ENCODE assay signal across 8 cellular contexts in genomic region chr9:33158555-33159057, GRCh38. TPM values are rescaled to one million over a fixed set of nuclear protein-coding genes. Genes with fewer than 3 reads are reported as not detected.
DNase-seq lines count a peak whose midpoint lies in the region; ATAC-seq, FAIRE-seq and TF ChIP-seq lines count a peak whose summit lies in the region.

No MANE protein-coding gene starts in this region.

- H3K4me3 Mint-ChIP-seq in activated T-helper 2 cell treated with anti-CD3 and anti-CD28 coated beads, Interferon-gamma antibody, Interleukin-2, Interleukin-4, amounts not matched to agents 10 μg/mL and 5 μg/mL and 100 μg/mL, durations not matched to agents 14 hours and 24 hours and 36 hours (ENCODE audit: low read depth), result peak overlapping the region; percentile 76

- no peaks in the 10 kb centered on the region for H3K9me3 Mint-ChIP-seq in activated T-helper 2 cell treated with anti-CD3 and anti-CD28 coated beads, Interferon-gamma antibody, Interleukin-2, Interleukin-4, amounts not matched to agents 10 μg/mL and 5 μg/mL and 100 μg/mL, durations not matched to agents 14 hours and 24 hours and 36 hours

- H3K36me3 ChIP-seq in mucosa of stomach (ENCODE audit: control insufficient read depth, insufficient read depth, low read length), result no peaks in the 10 kb centered on the region

- POLR2A ChIA-PET in A549 (lab: Yijun Ruan, JAX), result interaction anchor here (1.7 to 2.0 kb wide), 2 partner anchors 8 to 134 kb away, joined by 4 to 7 read pairs; partner anchors contain the start of genes B4GALT1 and DNAJA1

- H3K4me2 ChIP-seq in A549, result peak overlapping the region; percentile 87

- intact Hi-C loops in activated T-helper 2 cell treated with anti-CD3 and anti-CD28 coated beads, Interferon-gamma antibody, Interleukin-2, Interleukin-4, amounts not matched to agents 10 μg/mL and 5 μg/mL and 100 μg/mL, durations not matched to agents 14 hours and 24 hours and 36 hours (cut with micrococcal nuclease), result loop anchor here (1.0 kb wide), 2 partner anchors 9 to 132 kb away; partner anchors contain the start of genes B4GALT1 and NFX1

- TF ChIP-seq EP300 in A549 (IDR thresholded peaks at IDR 0.05), result no peak

- H3K9me3 ChIP-seq in A549 (no peaks in the 10 kb centered on the region), mucosa of stomach (ENCODE audit: control insufficient read depth, low read length) (no peaks in the 10 kb centered on the region)

- TF ChIP-seq CTCF in A549 (IDR thresholded peaks at IDR 0.05), result no peak

- 34% methylated on average over 3 of the region's 3 CpGs for WGBS in A549 (ENCODE audit: missing lambda C conversion rate)

- TF ChIP-seq POLR2A in A549 (IDR thresholded peaks at IDR 0.05; ENCODE audit: low read length), result no peak

- no peak for FAIRE-seq in A549 (lab: Jason Lieb, UNC)

- H3K27me3 ChIP-seq in mucosa of stomach (ENCODE audit: control insufficient read depth, insufficient read depth, low read length), result no peaks in the 10 kb centered on the region

- no peak for DNase-seq in A549 (ENCODE audit: low read depth in 1 of 2, low spot score in 1 of 2)
- DNase-seq in activated T-helper 2 cell treated with anti-CD3 and anti-CD28 coated beads, Interferon-gamma antibody, Interleukin-2, Interleukin-4, amounts not matched to agents 10 μg/mL and 5 μg/mL and 100 μg/mL, durations not matched to agents 14 hours and 24 hours and 36 hours (ENCODE audit: low spot score), result no peak
- DNase-seq in islet precursor cell, result no peak
- no peak for DNase-seq in T1000 (lab: John Stamatoyannopoulos, UW)

- CTCF ChIA-PET in A549 (lab: Yijun Ruan, JAX), result interaction anchor here (0.7 to 6.3 kb wide), 5 partner anchors 12 to 564 kb away, joined by 3 to 32 read pairs (median 4); no protein-coding TSS in a partner anchor

- ATAC-seq in A549 (no peak), GM21717 (IDR thresholded peaks at IDR 0.05; ENCODE audit: unreplicated experiment) (peak; percentile 13), GM19023 (IDR thresholded peaks at IDR 0.05; ENCODE audit: unreplicated experiment) (no peak), GM19324 (IDR thresholded peaks at IDR 0.05; ENCODE audit: low FRiP score, unreplicated experiment) (no peak)

- H3K9ac ChIP-seq in mucosa of stomach (ENCODE audit: low read length), result peak overlapping the region; percentile 61

- TF ChIP-seq RAD21 in A549 (conservative IDR thresholded peaks at IDR 0.05 in 1 of 2, IDR thresholded peaks at IDR 0.05 in 1 of 2), result no peak

- H3K27ac ChIP-seq in A549, result peak overlapping the region; percentile 95 to 97

- peaks cover 86% of the 10 kb centered on the region for H3K4me1 Mint-ChIP-seq in activated T-helper 2 cell treated with anti-CD3 and anti-CD28 coated beads, Interferon-gamma antibody, Interleukin-2, Interleukin-4, amounts not matched to agents 10 μg/mL and 5 μg/mL and 100 μg/mL, durations not matched to agents 14 hours and 24 hours and 36 hours (ENCODE audit: low read depth)

- H3K36me3 Mint-ChIP-seq in activated T-helper 2 cell treated with anti-CD3 and anti-CD28 coated beads, Interferon-gamma antibody, Interleukin-2, Interleukin-4, amounts not matched to agents 10 μg/mL and 5 μg/mL and 100 μg/mL, durations not matched to agents 14 hours and 24 hours and 36 hours (ENCODE audit: low read depth), result peaks cover 23% of the 10 kb centered on the region

- peaks cover 90% of the 10 kb centered on the region for H3K4me1 ChIP-seq in A549
- H3K4me1 ChIP-seq in mucosa of stomach (ENCODE audit: control insufficient read depth, insufficient read depth, low read length), result peaks cover 71% of the 10 kb centered on the region

- no peaks in the 10 kb centered on the region for H3K27me3 Mint-ChIP-seq in activated T-helper 2 cell treated with anti-CD3 and anti-CD28 coated beads, Interferon-gamma antibody, Interleukin-2, Interleukin-4, amounts not matched to agents 10 μg/mL and 5 μg/mL and 100 μg/mL, durations not matched to agents 14 hours and 24 hours and 36 hours (ENCODE audit: low read depth)

- H3K27ac Mint-ChIP-seq in activated T-helper 2 cell treated with anti-CD3 and anti-CD28 coated beads, Interferon-gamma antibody, Interleukin-2, Interleukin-4, amounts not matched to agents 10 μg/mL and 5 μg/mL and 100 μg/mL, durations not matched to agents 14 hours and 24 hours and 36 hours, result peak overlapping the region; percentile 97

- H3K4me3 ChIP-seq in A549 (peak overlapping the region; percentile 32; the same call in 2 of the 3 replicates), mucosa of stomach (ENCODE audit: low read length) (no peak overlapping the region)

TF ChIP-seq in A549, 52 proteins besides CTCF, POLR2A, EP300 and RAD21:
- TF ChIP-seq RCOR1 (IDR thresholded peaks at IDR 0.05; ENCODE audit: low read depth, low read length) (no peak), MAX (IDR thresholded peaks at IDR 0.05) (0 out of 2 replicates have a peak, but pooled peaks have one; percentile 3)
TF ChIP-seq in A549: peak in this region for 1.

RNA-seq across cellular contexts. Expression of gene B4GALT1, which starts 8.5 kb away (rescaled TPM):
- polyA plus RNA-seq in A549 (2011; rRNA removed) (180 and 191 TPM in 2 replicates), A549 (2017; fragmentation: RNase III; extraction: RNeasy Plus Mini Kit Qiagen cat#74134 plus additional on column Dnase treatment) (140 to 182 TPM (median 167 TPM) in 3 replicates)
- polyA plus RNA-seq in A549 (2012; cell fraction: cytosol; rRNA removed), result 52.5 and 77.2 TPM in 2 replicates
- 58.3 and 75.3 TPM in 2 replicates for polyA plus RNA-seq in A549 (2012; cell fraction: nucleus; rRNA removed)
- polyA minus RNA-seq in A549 (2011; rRNA and poly(A)+ RNA removed), result 251 and 259 TPM in 2 replicates
- total RNA-seq in activated T-helper 2 cell treated with anti-CD3 and anti-CD28 coated beads, Interferon-gamma antibody, Interleukin-2, Interleukin-4, amounts not matched to agents 10 μg/mL and 5 μg/mL and 100 μg/mL, durations not matched to agents 14 hours and 24 hours and 36 hours, result 60.6 and 64.0 TPM in 2 replicates
